In genomic region chr7:34187908-34188307, GRCh38 we compare ENCODE assay signal across 20 cellular contexts.
"Had no signal": no experiment of that assay in that cellular context is flagged by ENCODE, and none has a peak within 500 bp of the region (broad histone marks: within the 10 kb centered on the region; RNA-seq: fewer than 3 reads in every experiment).

No MANE protein-coding gene starts in this region.

- H3K9me3 ChIP-seq: testis had no signal

- H3K79me2 ChIP-seq: parathyroid adenoma had no signal

- H3K9me3 Mint-ChIP-seq: activated CD4-positive, alpha-beta memory T cell treated with anti-CD3 and anti-CD28 coated beads, Interleukin-2, amount 10 ng/mL, durations not matched to agents 7 days and 5 days; activated T-helper 17 cell treated with anti-CD3 and anti-CD28 coated beads, Interleukin-2, amount 50 U/mL, for 72 hours; stimulated activated memory B cell treated with anti-CD40 and anti-IgM and Interleukin-4, amounts not matched to agents 10 μg/mL and 1 μg/mL and 100 μg/mL, for 72 hours; type B pancreatic cell had no signal

- H3K4me1 ChIP-seq: testis had no signal

- H3K4me1 Mint-ChIP-seq: activated CD4-positive, alpha-beta memory T cell treated with anti-CD3 and anti-CD28 coated beads, Interleukin-2, amount 10 ng/mL, durations not matched to agents 7 days and 5 days; activated T-helper 17 cell treated with anti-CD3 and anti-CD28 coated beads, Interleukin-2, amount 50 U/mL, for 72 hours; mesothelial cell of epicardium; stimulated activated memory B cell treated with anti-CD40 and anti-IgM and Interleukin-4, amounts not matched to agents 10 μg/mL and 1 μg/mL and 100 μg/mL, for 72 hours had no signal

- H3K27ac ChIP-seq: parathyroid adenoma, testis had no signal

- H3K27me3 ChIP-seq: testis had no signal

- ATAC-seq: activated T-helper 17 cell treated with anti-CD3 and anti-CD28 coated beads, Interleukin-2, amount 50 U/mL, for 72 hours; esophagus mucosa; left colon; natural killer cell treated with Interleukin-12 subunit alpha and Interleukin-12 subunit beta and Interleukin-15 and Interleukin-18, amount 100 ng/mL, for 72 hours; sciatic nerve; stimulated activated memory B cell treated with anti-CD40 and anti-IgM and Interleukin-4, amounts not matched to agents 10 μg/mL and 1 μg/mL and 100 μg/mL, for 72 hours had no signal

- H3K36me3 Mint-ChIP-seq: mesothelial cell of epicardium; natural killer cell treated with Interleukin-12 subunit alpha and Interleukin-12 subunit beta and Interleukin-15 and Interleukin-18, amount 100 ng/mL, for 72 hours; stimulated activated memory B cell treated with anti-CD40 and anti-IgM and Interleukin-4, amounts not matched to agents 10 μg/mL and 1 μg/mL and 100 μg/mL, for 72 hours; type B pancreatic cell had no signal

- H3K27ac Mint-ChIP-seq: activated CD4-positive, alpha-beta memory T cell treated with anti-CD3 and anti-CD28 coated beads, Interleukin-2, amount 10 ng/mL, durations not matched to agents 7 days and 5 days; activated T-helper 17 cell treated with anti-CD3 and anti-CD28 coated beads, Interleukin-2, amount 50 U/mL, for 72 hours; mesothelial cell of epicardium; natural killer cell treated with Interleukin-12 subunit alpha and Interleukin-12 subunit beta and Interleukin-15 and Interleukin-18, amount 100 ng/mL, for 72 hours; stimulated activated memory B cell treated with anti-CD40 and anti-IgM and Interleukin-4, amounts not matched to agents 10 μg/mL and 1 μg/mL and 100 μg/mL, for 72 hours; T-helper 2 cell treated with Interferon-gamma antibody and Interleukin-4, amounts not matched to agents 5 μg/mL and 100 μg/mL, for 36 hours; type B pancreatic cell had no signal

- H3K4me3 ChIP-seq: lung, testis had no signal

- H3K9ac ChIP-seq: parathyroid adenoma had no signal

- DNase-seq: activated CD4-positive, alpha-beta memory T cell treated with anti-CD3 and anti-CD28 coated beads, Interleukin-2, amount 10 ng/mL, durations not matched to agents 7 days and 5 days; activated CD4-positive, alpha-beta T cell treated with anti-CD3 and anti-CD28 coated beads for 4 hours; activated naive CD4-positive, alpha-beta T cell treated with Interleukin-2 at 50 U/mL for 16 hours; activated T-cell treated with anti-CD3 and anti-CD28 coated beads, Interleukin-2, amount 50 U/mL, for 1 hour; aorta; cerebellar nuclear complex; effector CD4-positive, alpha-beta T cell; left colon; stimulated activated CD4-positive, alpha-beta T cell treated with anti-CD3 and anti-CD28 coated beads, Interleukin-4, amount 100 ng/mL, for 4 hours; testis had no signal

- H3K27me3 Mint-ChIP-seq: activated CD4-positive, alpha-beta memory T cell treated with anti-CD3 and anti-CD28 coated beads, Interleukin-2, amount 10 ng/mL, durations not matched to agents 7 days and 5 days; activated T-helper 17 cell treated with anti-CD3 and anti-CD28 coated beads, Interleukin-2, amount 50 U/mL, for 72 hours; natural killer cell treated with Interleukin-12 subunit alpha and Interleukin-12 subunit beta and Interleukin-15 and Interleukin-18, amount 100 ng/mL, for 72 hours; stimulated activated memory B cell treated with anti-CD40 and anti-IgM and Interleukin-4, amounts not matched to agents 10 μg/mL and 1 μg/mL and 100 μg/mL, for 72 hours; type B pancreatic cell had no signal

- H3K4me3 Mint-ChIP-seq: activated CD4-positive, alpha-beta memory T cell treated with anti-CD3 and anti-CD28 coated beads, Interleukin-2, amount 10 ng/mL, durations not matched to agents 7 days and 5 days; activated T-helper 17 cell treated with anti-CD3 and anti-CD28 coated beads, Interleukin-2, amount 50 U/mL, for 72 hours; mesothelial cell of epicardium; natural killer cell treated with Interleukin-12 subunit alpha and Interleukin-12 subunit beta and Interleukin-15 and Interleukin-18, amount 100 ng/mL, for 72 hours; stimulated activated memory B cell treated with anti-CD40 and anti-IgM and Interleukin-4, amounts not matched to agents 10 μg/mL and 1 μg/mL and 100 μg/mL, for 72 hours; T-helper 2 cell treated with Interferon-gamma antibody and Interleukin-4, amounts not matched to agents 5 μg/mL and 100 μg/mL, for 36 hours; type B pancreatic cell had no signal
